ENCODE assay signal across 9 cellular contexts in genomic region chr2:217218269-217219140, GRCh38.
DNase-seq lines count a peak whose midpoint lies in the region; ATAC-seq, FAIRE-seq and TF ChIP-seq lines count a peak whose summit lies in the region.
"Had no signal": no experiment of that assay in that cellular context is flagged by ENCODE, and none has a peak within 500 bp of the region (broad histone marks: within the 10 kb centered on the region; RNA-seq: fewer than 3 reads in every experiment).

No MANE protein-coding gene starts in this region.

- CTCF ChIA-PET in K562 (lab: Yijun Ruan, JAX; ENCODE audit: low intra/inter-chr PET ratio) = no interaction called here
- CTCF ChIA-PET in activated CD4-positive, alpha-beta memory T cell treated with anti-CD3 and anti-CD28 coated beads, Interleukin-2, amount 10 ng/mL, durations not matched to agents 7 days and 5 days (lab: Charles Lee) = interaction anchor here (0.6 kb wide), 1 partner anchor 515 kb away, joined by 3 read pairs; no protein-coding TSS in a partner anchor

- H3K36me3 Mint-ChIP-seq in activated CD4-positive, alpha-beta memory T cell treated with anti-CD3 and anti-CD28 coated beads, Interleukin-2, amount 10 ng/mL, durations not matched to agents 7 days and 5 days (ENCODE audit: low read depth) = no peaks in the 10 kb centered on the region

- H3K4me2 ChIP-seq in K562 (ENCODE audit: insufficient read depth, low read length) = peak overlapping the region; percentile 41; the same call in 1 of the 2 replicates

- POLR2A ChIA-PET in K562 (lab: Yijun Ruan, JAX) = no interaction called here
- POLR2A ChIA-PET in activated CD4-positive, alpha-beta memory T cell treated with anti-CD3 and anti-CD28 coated beads, Interleukin-2, amount 10 ng/mL, durations not matched to agents 7 days and 5 days (lab: Charles Lee) = interaction anchor here (0.6 kb wide), 1 partner anchor 429 kb away, joined by 3 read pairs; no protein-coding TSS in a partner anchor

- WGBS in K562 (ENCODE audit: insufficient coverage, low coverage, missing lambda C conversion rate) = 7% methylated on average over 5 of the region's 5 CpGs
- 83% methylated on average over 5 of the region's 5 CpGs for WGBS in esophagus muscularis mucosa

- no peaks in the 10 kb centered on the region for H3K79me2 ChIP-seq in K562 (ENCODE audit: control insufficient read depth, insufficient read depth, low read length)

- DNase-seq in EL (peak; percentile 43), K562 (ENCODE audit: extremely low read depth in 1 of 4, low spot score in 3 of 4) (peak; percentile 8 to 49 (median 14)), dorsolateral prefrontal cortex (no peak), esophagus muscularis mucosa (ENCODE audit: extremely low spot score) (no peak), medulla oblongata (ENCODE audit: extremely low spot score) (no peak)
- DNase-seq in activated CD4-positive, alpha-beta memory T cell treated with anti-CD3 and anti-CD28 coated beads, Interleukin-2, amount 10 ng/mL, durations not matched to agents 7 days and 5 days = no peak
- DNase-seq: pancreas had no signal

- no peaks in the 10 kb centered on the region for H3K27me3 ChIP-seq in K562 (ENCODE audit: control insufficient read depth in 2 of 2, insufficient read depth in 2 of 2, low read length in 2 of 2)
- H3K27me3 ChIP-seq in dorsolateral prefrontal cortex = peaks cover 0 to 2% (median 0%) of the 10 kb centered on the region in 45 donors
- no peaks in the 10 kb centered on the region for H3K27me3 ChIP-seq in esophagus muscularis mucosa
- H3K27me3 ChIP-seq: pancreas had no signal

- peak; percentile 77 for FAIRE-seq in K562 (lab: Jason Lieb, UNC)
- FAIRE-seq: pancreas had no signal

- H3K9ac ChIP-seq in K562 (ENCODE audit: insufficient read depth in 1 of 2, low read depth in 2 of 2, low read length in 2 of 2) = peak overlapping the region in 1 of 2 experiments; percentile 8; a peak in 1 of 4 replicates

- H3K4me1 Mint-ChIP-seq in activated CD4-positive, alpha-beta memory T cell treated with anti-CD3 and anti-CD28 coated beads, Interleukin-2, amount 10 ng/mL, durations not matched to agents 7 days and 5 days = peaks cover 13% of the 10 kb centered on the region

- TF ChIP-seq POLR2A in K562 (conservative IDR thresholded peaks at IDR 0.05) (no peak), esophagus muscularis mucosa (IDR thresholded peaks at IDR 0.05; ENCODE audit: low read depth) (no peak)

- no peak overlapping the region; the same call in 2 of the 3 replicates for H3K27ac ChIP-seq in K562 (ENCODE audit: extremely low read depth, low read depth, low read length)
- no peak overlapping the region for H3K27ac ChIP-seq in dorsolateral prefrontal cortex
- no peak overlapping the region for H3K27ac ChIP-seq in esophagus muscularis mucosa (replicated peaks in 1 of 4)
- H3K27ac ChIP-seq: pancreas had no signal

- in situ Hi-C loops in K562 (cut with MboI) = no loop called here

- no peaks in the 10 kb centered on the region for H3K9me1 ChIP-seq in K562 (ENCODE audit: control insufficient read depth, insufficient read depth, low read length)

- peaks cover under 1% of the 10 kb centered on the region for H3K9me3 Mint-ChIP-seq in activated CD4-positive, alpha-beta memory T cell treated with anti-CD3 and anti-CD28 coated beads, Interleukin-2, amount 10 ng/mL, durations not matched to agents 7 days and 5 days

- H3K36me3 ChIP-seq in K562 (ENCODE audit: control insufficient read depth, insufficient read depth, low read length) = no peaks in the 10 kb centered on the region
- no peaks in the 10 kb centered on the region for H3K36me3 ChIP-seq in esophagus muscularis mucosa
- H3K36me3 ChIP-seq: pancreas had no signal

- no peak overlapping the region for H3K4me3 Mint-ChIP-seq in activated CD4-positive, alpha-beta memory T cell treated with anti-CD3 and anti-CD28 coated beads, Interleukin-2, amount 10 ng/mL, durations not matched to agents 7 days and 5 days

- BruUV-seq in K562 (replicated peaks; lab: Mats Ljungman, UMichigan) = no TSS peak

- H3K9me3 ChIP-seq in K562 (replicated peaks; ENCODE audit: control insufficient read depth, insufficient read depth, low read depth, low read length) = no peaks in the 10 kb centered on the region
- no peaks in the 10 kb centered on the region for H3K9me3 ChIP-seq in esophagus muscularis mucosa
- H3K9me3 ChIP-seq: pancreas had no signal

- peaks cover 38% of the 10 kb centered on the region for H3K27me3 Mint-ChIP-seq in activated CD4-positive, alpha-beta memory T cell treated with anti-CD3 and anti-CD28 coated beads, Interleukin-2, amount 10 ng/mL, durations not matched to agents 7 days and 5 days

- peak; percentile 79 for TF ChIP-seq EP300 in K562 (IDR thresholded peaks at IDR 0.05; ENCODE audit: low read length)
- no peak for TF ChIP-seq EP300 in esophagus muscularis mucosa (IDR thresholded peaks at IDR 0.05)

- H3K27ac Mint-ChIP-seq in activated CD4-positive, alpha-beta memory T cell treated with anti-CD3 and anti-CD28 coated beads, Interleukin-2, amount 10 ng/mL, durations not matched to agents 7 days and 5 days = no peak overlapping the region

- TF ChIP-seq CTCF in K562 (IDR thresholded peaks at IDR 0.05 in 2 of 3, conservative IDR thresholded peaks at IDR 0.05 in 1 of 3; ENCODE audit: insufficient read depth in 2 of 3, low read depth in 1 of 3, low read length in 3 of 3) (no peak), dorsolateral prefrontal cortex (IDR thresholded peaks at IDR 0.05 in 54 of 56, conservative IDR thresholded peaks at IDR 0.05 in 2 of 56; ENCODE audit: low read depth in 1 of 56, partially characterized antibody in 56 of 56) (no peak), esophagus muscularis mucosa (IDR thresholded peaks at IDR 0.05) (no peak)

- no peak for TF ChIP-seq RAD21 in K562 (CRISPR knock-in tag; conservative IDR thresholded peaks at IDR 0.05 in 1 of 2, IDR thresholded peaks at IDR 0.05 in 1 of 2)

- intact Hi-C loops in K562 (cut with micrococcal nuclease) = no loop called here
- intact Hi-C loops in dorsolateral prefrontal cortex (cut with DNase I) = no loop called here
- intact Hi-C loops in esophagus muscularis mucosa (cut with DNase I) = no loop called here

- H3K4me1 ChIP-seq in K562 (replicated peaks in 1 of 2; ENCODE audit: control insufficient read depth in 2 of 2, insufficient read depth in 2 of 2, low read length in 2 of 2) (peaks cover 0 to 9% of the 10 kb centered on the region in 2 experiments), esophagus muscularis mucosa (peaks cover 8 to 22% (median 12%) of the 10 kb centered on the region in 4 donors)
- H3K4me1 ChIP-seq: pancreas had no signal

- H2AFZ ChIP-seq in K562 (ENCODE audit: low read depth, low read length) = 0 out of 2 replicates have a peak overlapping the region, but pooled peaks have one; percentile 16

- H3K4me3 ChIP-seq in K562 = no peak overlapping the region
- no peak overlapping the region for H3K4me3 ChIP-seq in dorsolateral prefrontal cortex
- H3K4me3 ChIP-seq in esophagus muscularis mucosa = no peak overlapping the region
- H3K4me3 ChIP-seq: pancreas had no signal

- no peaks in the 10 kb centered on the region for H4K20me1 ChIP-seq in K562 (replicated peaks; ENCODE audit: control insufficient read depth, insufficient read depth, low read length)

- peak; percentile 65 for ATAC-seq in GM21360 (IDR thresholded peaks at IDR 0.05; ENCODE audit: unreplicated experiment)
- peak; percentile 45 for ATAC-seq in HG03469 (IDR thresholded peaks at IDR 0.05; ENCODE audit: unreplicated experiment)
- ATAC-seq in K562 = peak; percentile 47

TF ChIP-seq in K562, 482 proteins besides CTCF, POLR2A, EP300 and RAD21 (continues in another document):
- TF ChIP-seq HMBOX1 (IDR thresholded peaks at IDR 0.05) (peak; percentile 76), CXXC5 (CRISPR knock-in tag; IDR thresholded peaks at IDR 0.05) (0 out of 2 replicates have a peak, but pooled peaks have one; percentile 7), SPI1 (IDR thresholded peaks at IDR 0.05; ENCODE audit: borderline replicate concordance, low read depth, low read length) (peak; percentile 37; the same call in 1 of the 2 replicates), NEUROD1 (IDR thresholded peaks at IDR 0.05; ENCODE audit: borderline replicate concordance, low read depth, low read length, partially characterized antibody) (peak; percentile 29)
- TF ChIP-seq, protein P1, sequence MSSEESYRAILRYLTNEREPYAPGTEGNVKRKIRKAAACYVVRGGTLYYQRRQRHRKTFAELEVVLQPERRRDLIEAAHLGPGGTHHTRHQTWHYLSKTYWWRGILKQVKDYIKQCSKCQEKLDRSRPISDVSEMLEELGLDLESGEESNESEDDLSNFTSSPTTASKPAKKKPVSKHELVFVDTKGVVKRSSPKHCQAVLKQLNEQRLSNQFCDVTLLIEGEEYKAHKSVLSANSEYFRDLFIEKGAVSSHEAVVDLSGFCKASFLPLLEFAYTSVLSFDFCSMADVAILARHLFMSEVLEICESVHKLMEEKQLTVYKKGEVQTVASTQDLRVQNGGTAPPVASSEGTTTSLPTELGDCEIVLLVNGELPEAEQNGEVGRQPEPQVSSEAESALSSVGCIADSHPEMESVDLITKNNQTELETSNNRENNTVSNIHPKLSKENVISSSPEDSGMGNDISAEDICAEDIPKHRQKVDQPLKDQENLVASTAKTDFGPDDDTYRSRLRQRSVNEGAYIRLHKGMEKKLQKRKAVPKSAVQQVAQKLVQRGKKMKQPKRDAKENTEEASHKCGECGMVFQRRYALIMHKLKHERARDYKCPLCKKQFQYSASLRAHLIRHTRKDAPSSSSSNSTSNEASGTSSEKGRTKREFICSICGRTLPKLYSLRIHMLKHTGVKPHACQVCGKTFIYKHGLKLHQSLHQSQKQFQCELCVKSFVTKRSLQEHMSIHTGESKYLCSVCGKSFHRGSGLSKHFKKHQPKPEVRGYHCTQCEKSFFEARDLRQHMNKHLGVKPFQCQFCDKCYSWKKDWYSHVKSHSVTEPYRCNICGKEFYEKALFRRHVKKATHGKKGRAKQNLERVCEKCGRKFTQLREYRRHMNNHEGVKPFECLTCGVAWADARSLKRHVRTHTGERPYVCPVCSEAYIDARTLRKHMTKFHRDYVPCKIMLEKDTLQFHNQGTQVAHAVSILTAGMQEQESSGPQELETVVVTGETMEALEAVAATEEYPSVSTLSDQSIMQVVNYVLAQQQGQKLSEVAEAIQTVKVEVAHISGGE (CRISPR knock-in tag; IDR thresholded peaks at IDR 0.05) = peak in 2 of 3 experiments; percentile 70 to 95; a peak in 4 of 6 replicates

Comparison
In these comparisons a context has a peak if more than half of its experiments do, and no peak if none do; other contexts are left out.
1. DNase-seq: peak in EL (single experiment) and K562 (4 of 4); none in dorsolateral prefrontal cortex (0 of 10), activated CD4-positive, alpha-beta memory T cell treated with anti-CD3 and anti-CD28 coated beads, Interleukin-2, amount 10 ng/mL, durations not matched to agents 7 days and 5 days (single experiment), esophagus muscularis mucosa (single experiment) and medulla oblongata (single experiment).
2. Peak in every context shown above with its lines, with median percentiles within 50 percentile points of each other: ATAC-seq.